ENCODE assay signal across 10 cellular contexts in genomic region chr10:75410135-75410787, GRCh38. TPM values are rescaled to one million over a fixed set of nuclear protein-coding genes. Genes with fewer than 3 reads are reported as not detected.
DNase-seq lines count a peak whose midpoint lies in the region; ATAC-seq and TF ChIP-seq lines count a peak whose summit lies in the region.
"Had no signal": no experiment of that assay in that cellular context is flagged by ENCODE, and none has a peak within 500 bp of the region (broad histone marks: within the 10 kb centered on the region; RNA-seq: fewer than 3 reads in every experiment).

No MANE protein-coding gene starts in this region.

- H3K27ac Mint-ChIP-seq in activated CD4-positive, alpha-beta T cell treated with anti-CD3 and anti-CD28 coated beads, Interleukin-2, amount 10 ng/mL, durations not matched to agents 24 days and 14 days = no peak overlapping the region
- no peak overlapping the region for H3K27ac Mint-ChIP-seq in activated B cell treated with CpG ODN at 0.5 μM for 24 hours
- no peak overlapping the region for H3K27ac Mint-ChIP-seq in stimulated activated memory B cell treated with anti-CD40 and anti-IgM and Interleukin-4, amounts not matched to agents 10 μg/mL and 1 μg/mL and 100 μg/mL, for 72 hours

- DNase-seq in activated CD4-positive, alpha-beta T cell treated with anti-CD3 and anti-CD28 coated beads, Interleukin-2, amount 10 ng/mL, durations not matched to agents 24 days and 14 days = no peak
- no peak for DNase-seq in activated CD4-positive, alpha-beta T cell treated with anti-CD3 and anti-CD28 coated beads, Interleukin-2, amount 50 U/mL, for 48 hours
- DNase-seq in activated B cell treated with CpG ODN at 0.5 μM for 24 hours = no peak
- no peak for DNase-seq in hepatocyte (ENCODE audit: low spot score)
- DNase-seq in NCI-H748 treated with DMSO at 0.1 percent for 48 hours (lab: John Stamatoyannopoulos, UW) = no peak
- DNase-seq in HAP-1 (ENCODE audit: low spot score in 2 of 2) = no peak
- DNase-seq in HuH-7.5 (ENCODE audit: low spot score) = no peak
- DNase-seq: cerebellar nuclear complex, hippocampal formation had no signal

- ATAC-seq in activated B cell treated with CpG ODN at 0.5 μM for 24 hours (ENCODE audit: low read depth) = no peak
- ATAC-seq in stimulated activated memory B cell treated with anti-CD40 and anti-IgM and Interleukin-4, amounts not matched to agents 10 μg/mL and 1 μg/mL and 100 μg/mL, for 72 hours = no peak

- H3K4me2 ChIP-seq in hepatocyte = peak overlapping the region; percentile 97

- H3K27me3 ChIP-seq in hepatocyte (peaks cover 3% of the 10 kb centered on the region), HAP-1 (ENCODE audit: low read depth) (peaks cover 13% of the 10 kb centered on the region)

- H3K27me3 Mint-ChIP-seq in activated CD4-positive, alpha-beta T cell treated with anti-CD3 and anti-CD28 coated beads, Interleukin-2, amount 10 ng/mL, durations not matched to agents 24 days and 14 days = peaks cover 62% of the 10 kb centered on the region
- H3K27me3 Mint-ChIP-seq in activated B cell treated with CpG ODN at 0.5 μM for 24 hours = peaks cover 53% of the 10 kb centered on the region
- H3K27me3 Mint-ChIP-seq in stimulated activated memory B cell treated with anti-CD40 and anti-IgM and Interleukin-4, amounts not matched to agents 10 μg/mL and 1 μg/mL and 100 μg/mL, for 72 hours = peaks cover 78% of the 10 kb centered on the region

- peak overlapping the region; percentile 65 for H3K4me3 Mint-ChIP-seq in activated CD4-positive, alpha-beta T cell treated with anti-CD3 and anti-CD28 coated beads, Interleukin-2, amount 10 ng/mL, durations not matched to agents 24 days and 14 days
- peak overlapping the region; percentile 69 for H3K4me3 Mint-ChIP-seq in activated B cell treated with CpG ODN at 0.5 μM for 24 hours
- peak overlapping the region; percentile 38 for H3K4me3 Mint-ChIP-seq in stimulated activated memory B cell treated with anti-CD40 and anti-IgM and Interleukin-4, amounts not matched to agents 10 μg/mL and 1 μg/mL and 100 μg/mL, for 72 hours

- CTCF ChIA-PET in activated B cell treated with CpG ODN at 0.5 μM for 24 hours (lab: Charles Lee) = no interaction called here

- no peaks in the 10 kb centered on the region for H3K36me3 Mint-ChIP-seq in activated CD4-positive, alpha-beta T cell treated with anti-CD3 and anti-CD28 coated beads, Interleukin-2, amount 10 ng/mL, durations not matched to agents 24 days and 14 days (ENCODE audit: low read depth)
- no peaks in the 10 kb centered on the region for H3K36me3 Mint-ChIP-seq in activated B cell treated with CpG ODN at 0.5 μM for 24 hours (ENCODE audit: low read depth)
- H3K36me3 Mint-ChIP-seq in stimulated activated memory B cell treated with anti-CD40 and anti-IgM and Interleukin-4, amounts not matched to agents 10 μg/mL and 1 μg/mL and 100 μg/mL, for 72 hours = peaks cover 5% of the 10 kb centered on the region

- POLR2A ChIA-PET in activated B cell treated with CpG ODN at 0.5 μM for 24 hours (lab: Charles Lee) = no interaction called here

- no peak overlapping the region for H2AFZ ChIP-seq in hepatocyte

- in situ Hi-C loops in HAP-1 (cut with MboI; ENCODE audit: low sequenced_read_pairs) = no loop called here

- peaks cover 34% of the 10 kb centered on the region for H3K79me2 ChIP-seq in hepatocyte

- no peak overlapping the region for H3K27ac ChIP-seq in hepatocyte

- H3K4me3 ChIP-seq in hepatocyte = no peak overlapping the region
- H3K4me3 ChIP-seq in HAP-1 = no peak overlapping the region

- H3K4me1 ChIP-seq in hepatocyte (ENCODE audit: insufficient read depth) (peaks cover 14% of the 10 kb centered on the region), HAP-1 (no peaks in the 10 kb centered on the region)

- H3K9me3 ChIP-seq in hepatocyte (ENCODE audit: low read depth) (no peaks in the 10 kb centered on the region), HAP-1 (no peaks in the 10 kb centered on the region)

- intact Hi-C loops in activated CD4-positive, alpha-beta T cell treated with anti-CD3 and anti-CD28 coated beads, Interleukin-2, amount 10 ng/mL, durations not matched to agents 24 days and 14 days (cut with micrococcal nuclease) = no loop called here
- intact Hi-C loops in activated B cell treated with CpG ODN at 0.5 μM for 24 hours (cut with micrococcal nuclease) = no loop called here

- no peaks in the 10 kb centered on the region for H3K9me2 ChIP-seq in hepatocyte (replicated peaks; ENCODE audit: insufficient read depth)

- peaks cover 11% of the 10 kb centered on the region for H3K4me1 Mint-ChIP-seq in activated CD4-positive, alpha-beta T cell treated with anti-CD3 and anti-CD28 coated beads, Interleukin-2, amount 10 ng/mL, durations not matched to agents 24 days and 14 days
- peaks cover 23% of the 10 kb centered on the region for H3K4me1 Mint-ChIP-seq in activated B cell treated with CpG ODN at 0.5 μM for 24 hours
- peaks cover 12% of the 10 kb centered on the region for H3K4me1 Mint-ChIP-seq in stimulated activated memory B cell treated with anti-CD40 and anti-IgM and Interleukin-4, amounts not matched to agents 10 μg/mL and 1 μg/mL and 100 μg/mL, for 72 hours

- no peaks in the 10 kb centered on the region for H3K9me3 Mint-ChIP-seq in activated CD4-positive, alpha-beta T cell treated with anti-CD3 and anti-CD28 coated beads, Interleukin-2, amount 10 ng/mL, durations not matched to agents 24 days and 14 days
- no peaks in the 10 kb centered on the region for H3K9me3 Mint-ChIP-seq in activated B cell treated with CpG ODN at 0.5 μM for 24 hours
- H3K9me3 Mint-ChIP-seq in stimulated activated memory B cell treated with anti-CD40 and anti-IgM and Interleukin-4, amounts not matched to agents 10 μg/mL and 1 μg/mL and 100 μg/mL, for 72 hours = peaks cover 3% of the 10 kb centered on the region

- 56% methylated on average over 6 of the region's 6 CpGs for WGBS in hepatocyte (ENCODE audit: low lambda C conversion rate, missing lambda C conversion rate)

- H3K36me3 ChIP-seq in hepatocyte (replicated peaks; ENCODE audit: insufficient read depth, low read depth) (no peaks in the 10 kb centered on the region), HAP-1 (replicated peaks) (no peaks in the 10 kb centered on the region)

- no peaks in the 10 kb centered on the region for H4K20me1 ChIP-seq in hepatocyte (ENCODE audit: insufficient read depth, poor library complexity, severe bottlenecking)

- TF ChIP-seq CTCF in activated B cell treated with CpG ODN at 0.5 μM for 24 hours (IDR thresholded peaks at IDR 0.05) = no peak
- no peak for TF ChIP-seq CTCF in hepatocyte (IDR thresholded peaks at IDR 0.05; ENCODE audit: poor library complexity)

RNA-seq across cellular contexts. Expression of gene ZNF503, which starts 8.7 kb away (rescaled TPM):
- total RNA-seq in activated CD4-positive, alpha-beta T cell treated with anti-CD3 and anti-CD28 coated beads, Interleukin-2, amount 10 ng/mL, durations not matched to agents 24 days and 14 days = 0.07 and 0.09 TPM in 2 replicates
- total RNA-seq in activated B cell treated with CpG ODN at 0.5 μM for 24 hours (not detected in 2 replicates), hepatocyte (17.6 and 19.6 TPM in 2 replicates)
- polyA plus RNA-seq in hepatocyte = 11.5 and 14.1 TPM in 2 replicates

RNA-seq across cellular contexts. Expression of gene LRMDA, which starts 21.2 kb away (rescaled TPM):
- not detected in 2 replicates for total RNA-seq in activated CD4-positive, alpha-beta T cell treated with anti-CD3 and anti-CD28 coated beads, Interleukin-2, amount 10 ng/mL, durations not matched to agents 24 days and 14 days
- total RNA-seq in activated B cell treated with CpG ODN at 0.5 μM for 24 hours = not detected in 2 replicates
- 5.6 and 6.8 TPM in 2 replicates for total RNA-seq in hepatocyte
- 8.3 and 15.7 TPM in 2 replicates for polyA plus RNA-seq in hepatocyte

Comparison
In these comparisons a context has a peak if more than half of its experiments do, and no peak if none do; other contexts are left out.
1. RNA of gene ZNF503, which starts 8.7 kb away (total RNA-seq): 17.6 to 19.6 TPM in hepatocyte; 0.07 to 0.09 TPM in activated CD4-positive, alpha-beta T cell treated with anti-CD3 and anti-CD28 coated beads, Interleukin-2, amount 10 ng/mL, durations not matched to agents 24 days and 14 days and not detected in activated B cell treated with CpG ODN at 0.5 μM for 24 hours; every median in the first group is over 10 times any median in the second.
2. Peak in every context shown above with its lines, with median percentiles within 50 percentile points of each other: H3K4me3 Mint-ChIP-seq.